Comparison of ENCODE assay signal across 2 cellular contexts in genomic region chr3:111923095-111923771, GRCh38.
TF ChIP-seq lines count a peak whose summit lies in the region.

No MANE protein-coding gene starts in this region.

TF ChIP-seq in IMR-90, 13 proteins besides CTCF, POLR2A, EP300 and RAD21:
- TF ChIP-seq CEBPB (IDR thresholded peaks at IDR 0.05; ENCODE audit: low read depth, low read length) (no peak), SMC3 (IDR thresholded peaks at IDR 0.05; ENCODE audit: low read depth, low read length) (no peak), FOS (IDR thresholded peaks at IDR 0.05; ENCODE audit: low read depth, low read length) (no peak)

TF ChIP-seq in WTC11, 78 proteins besides CTCF, POLR2A, EP300 and RAD21:
- no peak for TF ChIP-seq ZNF263 (CRISPR knock-in tag; IDR thresholded peaks at IDR 0.05; ENCODE audit: low read depth)
- TF ChIP-seq HMGXB4 (CRISPR knock-in tag; IDR thresholded peaks at IDR 0.05), result no peak
- no peak for TF ChIP-seq PREB (CRISPR knock-in tag; IDR thresholded peaks at IDR 0.05; ENCODE audit: borderline replicate concordance)
- no peak for TF ChIP-seq SOX15 (CRISPR knock-in tag; IDR thresholded peaks at IDR 0.05)
- no peak for TF ChIP-seq ZNF281 (CRISPR knock-in tag; IDR thresholded peaks at IDR 0.05)
- TF ChIP-seq NFATC4 (CRISPR knock-in tag; IDR thresholded peaks at IDR 0.05), result no peak
- TF ChIP-seq ATF2 (CRISPR knock-in tag; IDR thresholded peaks at IDR 0.05; ENCODE audit: borderline replicate concordance, low read depth), result no peak
- no peak for TF ChIP-seq SMAD3 (CRISPR knock-in tag; IDR thresholded peaks at IDR 0.05; ENCODE audit: borderline replicate concordance)
- no peak for TF ChIP-seq RELA (CRISPR knock-in tag; IDR thresholded peaks at IDR 0.05; ENCODE audit: borderline replicate concordance)
